Comparison of ENCODE assay signal across 23 cellular contexts in genomic region chr11:116701297-116701801, GRCh38.
"Had no signal": no experiment of that assay in that cellular context is flagged by ENCODE, and none has a peak within 500 bp of the region (broad histone marks: within the 10 kb centered on the region; RNA-seq: fewer than 3 reads in every experiment).

No MANE protein-coding gene starts in this region.

- H3K27ac Mint-ChIP-seq: activated T-helper 2 cell treated with anti-CD3 and anti-CD28 coated beads, Interferon-gamma antibody, Interleukin-2, Interleukin-4, amounts not matched to agents 10 μg/mL and 5 μg/mL and 100 μg/mL, durations not matched to agents 14 hours and 24 hours and 36 hours; naive thymus-derived CD8-positive, alpha-beta T cell; stimulated activated naive B cell treated with anti-CD40 and anti-IgM and Interleukin-4, amounts not matched to agents 10 μg/mL and 1 μg/mL and 100 μg/mL, for 72 hours; T-cell; T-helper 2 cell treated with Interferon-gamma antibody and Interleukin-4, amounts not matched to agents 5 μg/mL and 100 μg/mL, for 36 hours had no signal

- H3K27me3 ChIP-seq: colonic mucosa, right atrium auricular region had no signal

- ATAC-seq: activated T-cell treated with anti-CD3 and anti-CD28 coated beads, Interleukin-2, amount 50 U/mL, for 4 hours; heart right ventricle; left colon; naive thymus-derived CD8-positive, alpha-beta T cell; stimulated activated naive B cell treated with anti-CD40 and anti-IgM and Interleukin-4, amounts not matched to agents 10 μg/mL and 1 μg/mL and 100 μg/mL, for 72 hours; T-cell had no signal

- H3K4me3 Mint-ChIP-seq: activated naive CD8-positive, alpha-beta T cell; activated T-cell treated with anti-CD3 and anti-CD28 coated beads, Interleukin-2, amount 50 U/mL, for 4 hours; central memory CD8-positive, alpha-beta T cell; naive thymus-derived CD8-positive, alpha-beta T cell; stimulated activated naive B cell treated with anti-CD40 and anti-IgM and Interleukin-4, amounts not matched to agents 10 μg/mL and 1 μg/mL and 100 μg/mL, for 72 hours; T-cell; T-helper 2 cell treated with Interferon-gamma antibody and Interleukin-4, amounts not matched to agents 5 μg/mL and 100 μg/mL, for 36 hours had no signal

- FAIRE-seq: astrocyte, endometrium, keratinocyte had no signal

- H3K27ac ChIP-seq: colonic mucosa, heart right ventricle, prostate gland, right atrium auricular region, thoracic aorta, VCaP had no signal

- H3K9me3 ChIP-seq: colonic mucosa, heart right ventricle, prostate gland, right atrium auricular region, thoracic aorta had no signal

- H3K9me3 Mint-ChIP-seq: activated T-cell treated with anti-CD3 and anti-CD28 coated beads, Interleukin-2, amount 50 U/mL, for 4 hours; activated T-helper 2 cell treated with anti-CD3 and anti-CD28 coated beads, Interferon-gamma antibody, Interleukin-2, Interleukin-4, amounts not matched to agents 10 μg/mL and 5 μg/mL and 100 μg/mL, durations not matched to agents 14 hours and 24 hours and 36 hours; central memory CD8-positive, alpha-beta T cell; naive thymus-derived CD8-positive, alpha-beta T cell; stimulated activated naive B cell treated with anti-CD40 and anti-IgM and Interleukin-4, amounts not matched to agents 10 μg/mL and 1 μg/mL and 100 μg/mL, for 72 hours; T-cell; T-helper 2 cell treated with Interferon-gamma antibody and Interleukin-4, amounts not matched to agents 5 μg/mL and 100 μg/mL, for 36 hours had no signal

- H3K4me1 Mint-ChIP-seq: central memory CD8-positive, alpha-beta T cell; stimulated activated naive B cell treated with anti-CD40 and anti-IgM and Interleukin-4, amounts not matched to agents 10 μg/mL and 1 μg/mL and 100 μg/mL, for 72 hours; T-cell had no signal

- DNase-seq: activated CD8-positive, alpha-beta memory T cell treated with anti-CD3 and anti-CD28 coated beads, Interleukin-2, amount 50 U/mL, for 4 hours; activated naive CD4-positive, alpha-beta T cell; activated T-cell treated with anti-CD3 and anti-CD28 coated beads, Interleukin-2, amount 50 U/mL, for 4 hours; colonic mucosa; foreskin fibroblast; heart right ventricle; naive thymus-derived CD8-positive, alpha-beta T cell; stimulated activated CD4-positive, alpha-beta T cell treated with anti-CD3 and anti-CD28 coated beads, Interleukin-12 subunit alpha, Interleukin-12 subunit beta, amount 100 ng/mL, for 4 hours; stimulated activated naive B cell treated with anti-CD40 and anti-IgM and Interleukin-4, amounts not matched to agents 10 μg/mL and 1 μg/mL and 100 μg/mL, for 72 hours; T-cell had no signal

- H3K36me3 Mint-ChIP-seq: activated naive CD8-positive, alpha-beta T cell; naive thymus-derived CD8-positive, alpha-beta T cell; stimulated activated naive B cell treated with anti-CD40 and anti-IgM and Interleukin-4, amounts not matched to agents 10 μg/mL and 1 μg/mL and 100 μg/mL, for 72 hours; T-cell had no signal

- H3K27me3 Mint-ChIP-seq: activated naive CD8-positive, alpha-beta T cell had no signal

- H3K4me3 ChIP-seq: colonic mucosa, heart right ventricle, lung, prostate gland, right atrium auricular region, thoracic aorta had no signal

- H3K4me1 ChIP-seq: colonic mucosa, heart right ventricle, prostate gland, right atrium auricular region had no signal

- H3K36me3 ChIP-seq: colonic mucosa, heart right ventricle, prostate gland, right atrium auricular region, thoracic aorta had no signal
